Comparison of ENCODE assay signal across 18 cellular contexts in the genomic region with DNA sequence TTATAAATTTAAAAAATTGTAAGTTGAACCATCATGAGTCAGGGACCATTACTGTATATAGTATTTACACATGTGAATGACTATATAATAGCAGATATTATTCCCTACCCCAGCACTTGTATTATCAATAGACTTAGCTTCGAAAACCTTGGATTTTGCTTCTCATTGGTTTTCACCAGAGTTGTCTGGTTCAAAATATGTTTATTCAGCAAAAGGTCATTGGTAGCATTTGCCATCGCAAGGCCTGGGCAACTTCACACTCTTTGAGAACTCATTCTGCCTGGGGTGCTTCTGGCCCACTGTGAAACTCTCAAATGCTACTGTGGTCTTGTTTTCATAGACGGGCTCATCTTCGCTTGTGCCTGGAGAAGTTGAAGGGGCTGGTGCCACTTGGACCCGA. TPM values are rescaled to one million over a fixed set of nuclear protein-coding genes. Genes with fewer than 3 reads are reported as not detected.
DNase-seq lines count a peak whose midpoint lies in the region; ATAC-seq and TF ChIP-seq lines count a peak whose summit lies in the region.
"Had no signal": no experiment of that assay in that cellular context is flagged by ENCODE, and none has a peak within 500 bp of the region (broad histone marks: within the 10 kb centered on the region; RNA-seq: fewer than 3 reads in every experiment).

No MANE protein-coding gene starts in this region.

- H3K4me1 ChIP-seq in fibroblast of lung (ENCODE audit: control insufficient read depth, extremely low read depth, insufficient read depth, low read length) (peaks cover 9% of the 10 kb centered on the region), trophoblast cell (ENCODE audit: control insufficient read depth in 1 of 2, insufficient read depth in 2 of 2, low read length in 2 of 2) (peaks cover 0 to 3% of the 10 kb centered on the region in 2 experiments), vagina (no peaks in the 10 kb centered on the region)

- WGBS in trophoblast cell (ENCODE audit: extremely low coverage, insufficient coverage, insufficient read length), result no CpG with 5 or more reads among the region's 5 CpGs

- no peaks in the 10 kb centered on the region for H3K79me1 ChIP-seq in trophoblast cell (ENCODE audit: low read length)

- H3K79me2 ChIP-seq in fibroblast of lung (ENCODE audit: control insufficient read depth, insufficient read depth, low read length), result no peaks in the 10 kb centered on the region
- H3K79me2 ChIP-seq in trophoblast cell (ENCODE audit: control insufficient read depth, insufficient read depth, low read length, poor library complexity), result no peaks in the 10 kb centered on the region

- H3K9me3 ChIP-seq in fibroblast of lung (ENCODE audit: control insufficient read depth, insufficient read depth, low read depth, low read length) (no peaks in the 10 kb centered on the region), trophoblast cell (ENCODE audit: insufficient read depth, low read depth, low read length) (no peaks in the 10 kb centered on the region), vagina (no peaks in the 10 kb centered on the region)
- H3K9me3 ChIP-seq: BLaER1 treated with 17β-estradiol and CSF1 and Interleukin-3, amounts not matched to agents 10 nM and 100 nM had no signal

- ATAC-seq in activated T-cell treated with anti-CD3 and anti-CD28 coated beads, Interleukin-2, amount 50 U/mL, for 72 hours (replicated peaks in 1 of 2), result no peak
- ATAC-seq in activated T-helper 17 cell treated with anti-CD3 and anti-CD28 coated beads, Interleukin-2, amount 50 U/mL, for 72 hours (replicated peaks), result no peak

- H4K20me1 ChIP-seq in fibroblast of lung (ENCODE audit: control insufficient read depth, extremely low read depth, insufficient read depth, low read length), result no peaks in the 10 kb centered on the region

- no peak overlapping the region for H3K14ac ChIP-seq in trophoblast cell (ENCODE audit: low read length)

- H3K4me1 Mint-ChIP-seq in activated T-cell treated with anti-CD3 and anti-CD28 coated beads, Interleukin-2, amount 50 U/mL, for 72 hours (ENCODE audit: low read depth), result peaks cover 36% of the 10 kb centered on the region
- H3K4me1 Mint-ChIP-seq in activated T-cell treated with anti-CD3 and anti-CD28 coated beads, Interleukin-2, amount 50 U/mL, for 24 hours (ENCODE audit: low read depth), result peaks cover 32% of the 10 kb centered on the region
- H3K4me1 Mint-ChIP-seq in activated T-helper 17 cell treated with anti-CD3 and anti-CD28 coated beads, Interleukin-2, amount 50 U/mL, for 72 hours, result peaks cover 29% of the 10 kb centered on the region
- H3K4me1 Mint-ChIP-seq in activated CD4-positive, alpha-beta T cell treated with anti-CD3 and anti-CD28 coated beads, Interleukin-2, amount 10 ng/mL, durations not matched to agents 24 days and 14 days, result peaks cover 28% of the 10 kb centered on the region

- peak overlapping the region; percentile 44 for H2BK12ac ChIP-seq in trophoblast cell (ENCODE audit: low read length)

- H4K8ac ChIP-seq in trophoblast cell (ENCODE audit: low read depth, low read length), result no peak overlapping the region

- H2BK5ac ChIP-seq in trophoblast cell (ENCODE audit: low read depth, low read length, poor library complexity), result no peak overlapping the region

- no peaks in the 10 kb centered on the region for H3K9me3 Mint-ChIP-seq in activated T-cell treated with anti-CD3 and anti-CD28 coated beads, Interleukin-2, amount 50 U/mL, for 72 hours
- H3K9me3 Mint-ChIP-seq in activated T-cell treated with anti-CD3 and anti-CD28 coated beads, Interleukin-2, amount 50 U/mL, for 24 hours, result no peaks in the 10 kb centered on the region
- no peaks in the 10 kb centered on the region for H3K9me3 Mint-ChIP-seq in activated T-helper 17 cell treated with anti-CD3 and anti-CD28 coated beads, Interleukin-2, amount 50 U/mL, for 72 hours
- no peaks in the 10 kb centered on the region for H3K9me3 Mint-ChIP-seq in activated CD4-positive, alpha-beta T cell treated with anti-CD3 and anti-CD28 coated beads, Interleukin-2, amount 10 ng/mL, durations not matched to agents 24 days and 14 days

- H3K9ac ChIP-seq in fibroblast of lung (ENCODE audit: insufficient read depth, low read length) (no peak overlapping the region), trophoblast cell (ENCODE audit: low read length) (no peak overlapping the region)

- no peak for TF ChIP-seq POLR2A in vagina (IDR thresholded peaks at IDR 0.05)

- H3K27ac Mint-ChIP-seq in activated T-cell treated with anti-CD3 and anti-CD28 coated beads, Interleukin-2, amount 50 U/mL, for 72 hours, result peak overlapping the region; percentile 79
- H3K27ac Mint-ChIP-seq in activated T-cell treated with anti-CD3 and anti-CD28 coated beads, Interleukin-2, amount 50 U/mL, for 24 hours, result no peak overlapping the region
- H3K27ac Mint-ChIP-seq in activated T-helper 17 cell treated with anti-CD3 and anti-CD28 coated beads, Interleukin-2, amount 50 U/mL, for 72 hours, result peak overlapping the region; percentile 91
- H3K27ac Mint-ChIP-seq in activated CD4-positive, alpha-beta T cell treated with anti-CD3 and anti-CD28 coated beads, Interleukin-2, amount 10 ng/mL, durations not matched to agents 24 days and 14 days, result no peak overlapping the region

- no peak overlapping the region for H4K12ac ChIP-seq in trophoblast cell (ENCODE audit: low read depth, low read length)

- no peak overlapping the region for H3K27ac ChIP-seq in fibroblast of lung (ENCODE audit: insufficient read depth, low read length)
- no peak overlapping the region for H3K27ac ChIP-seq in trophoblast cell (ENCODE audit: low read depth, low read length)
- no peak overlapping the region for H3K27ac ChIP-seq in vagina
- H3K27ac ChIP-seq: 22Rv1 had no signal

- no peaks in the 10 kb centered on the region for H3K27me3 ChIP-seq in fibroblast of lung (ENCODE audit: control insufficient read depth, insufficient read depth, low read length)
- no peaks in the 10 kb centered on the region for H3K27me3 ChIP-seq in trophoblast cell (ENCODE audit: insufficient read depth, low read length)
- H3K27me3 ChIP-seq in vagina, result no peaks in the 10 kb centered on the region
- H3K27me3 ChIP-seq: BLaER1 treated with 17β-estradiol and CSF1 and Interleukin-3, amounts not matched to agents 10 nM and 100 nM had no signal

- no peak overlapping the region for H3K23ac ChIP-seq in trophoblast cell (ENCODE audit: low read length)

- H2BK120ac ChIP-seq in trophoblast cell (ENCODE audit: insufficient read depth, low read length, poor library complexity), result no peak overlapping the region

- H3K4me3 ChIP-seq in fibroblast of lung (replicated peaks in 1 of 4; ENCODE audit: control extremely low read depth in 1 of 4, insufficient read depth in 1 of 4, low read depth in 3 of 4, low read length in 4 of 4) (no peak overlapping the region), trophoblast cell (ENCODE audit: low read depth, low read length) (no peak overlapping the region), vagina (no peak overlapping the region)
- H3K4me3 ChIP-seq: GM12878 had no signal

- intact Hi-C loops in activated CD4-positive, alpha-beta T cell treated with anti-CD3 and anti-CD28 coated beads, Interleukin-2, amount 10 ng/mL, durations not matched to agents 24 days and 14 days (cut with micrococcal nuclease), result no loop called here
- intact Hi-C loops in vagina (cut with DNase I), result no loop called here

- H3K36me3 Mint-ChIP-seq in activated T-cell treated with anti-CD3 and anti-CD28 coated beads, Interleukin-2, amount 50 U/mL, for 72 hours (ENCODE audit: insufficient read depth in 2 of 2), result peaks cover 19 to 30% of the 10 kb centered on the region in 2 donors
- peaks cover 62% of the 10 kb centered on the region for H3K36me3 Mint-ChIP-seq in activated T-cell treated with anti-CD3 and anti-CD28 coated beads, Interleukin-2, amount 50 U/mL, for 24 hours (ENCODE audit: low read depth)
- peaks cover 88% of the 10 kb centered on the region for H3K36me3 Mint-ChIP-seq in activated T-helper 17 cell treated with anti-CD3 and anti-CD28 coated beads, Interleukin-2, amount 50 U/mL, for 72 hours (ENCODE audit: low read depth)
- H3K36me3 Mint-ChIP-seq in activated CD4-positive, alpha-beta T cell treated with anti-CD3 and anti-CD28 coated beads, Interleukin-2, amount 10 ng/mL, durations not matched to agents 24 days and 14 days (ENCODE audit: low read depth), result peaks cover 56% of the 10 kb centered on the region

- no peak overlapping the region for H3K4me3 Mint-ChIP-seq in activated T-cell treated with anti-CD3 and anti-CD28 coated beads, Interleukin-2, amount 50 U/mL, for 72 hours
- no peak overlapping the region for H3K4me3 Mint-ChIP-seq in activated T-cell treated with anti-CD3 and anti-CD28 coated beads, Interleukin-2, amount 50 U/mL, for 24 hours
- no peak overlapping the region for H3K4me3 Mint-ChIP-seq in activated T-helper 17 cell treated with anti-CD3 and anti-CD28 coated beads, Interleukin-2, amount 50 U/mL, for 72 hours
- H3K4me3 Mint-ChIP-seq in activated CD4-positive, alpha-beta T cell treated with anti-CD3 and anti-CD28 coated beads, Interleukin-2, amount 10 ng/mL, durations not matched to agents 24 days and 14 days, result no peak overlapping the region

- H3K4me2 ChIP-seq in fibroblast of lung (ENCODE audit: extremely low read depth, insufficient read depth, low read length), result peak overlapping the region; percentile 26
- H3K4me2 ChIP-seq in trophoblast cell (ENCODE audit: low read length), result no peak overlapping the region

- no peak for DNase-seq in activated T-cell treated with anti-CD3 and anti-CD28 coated beads, Interleukin-2, amount 50 U/mL, for 72 hours
- no peak for DNase-seq in activated T-cell treated with anti-CD3 and anti-CD28 coated beads, Interleukin-2, amount 50 U/mL, for 24 hours
- DNase-seq in fibroblast of lung (ENCODE audit: low read depth in 2 of 2) (no peak), trophoblast cell (no peak), NCI-H2107 treated with DMSO at 0.1 percent for 48 hours (lab: John Stamatoyannopoulos, UW; ENCODE audit: unreplicated experiment) (no peak), vagina (ENCODE audit: extremely low spot score in 2 of 2) (no peak)
- DNase-seq in activated CD4-positive, alpha-beta T cell treated with anti-CD3 and anti-CD28 coated beads, Interleukin-2, amount 10 ng/mL, durations not matched to agents 24 days and 14 days, result no peak
- DNase-seq: DMS 273 treated with DMSO at 0.1 percent for 48 hours, GDM1, GOT3, NCI-H1436, NCI-H2029, NCI-H748 treated with DMSO at 0.1 percent for 48 hours had no signal

- no peaks in the 10 kb centered on the region for H3K27me3 Mint-ChIP-seq in activated T-cell treated with anti-CD3 and anti-CD28 coated beads, Interleukin-2, amount 50 U/mL, for 72 hours (ENCODE audit: low read depth)
- H3K27me3 Mint-ChIP-seq in activated T-cell treated with anti-CD3 and anti-CD28 coated beads, Interleukin-2, amount 50 U/mL, for 24 hours, result no peaks in the 10 kb centered on the region
- no peaks in the 10 kb centered on the region for H3K27me3 Mint-ChIP-seq in activated T-helper 17 cell treated with anti-CD3 and anti-CD28 coated beads, Interleukin-2, amount 50 U/mL, for 72 hours
- H3K27me3 Mint-ChIP-seq in activated CD4-positive, alpha-beta T cell treated with anti-CD3 and anti-CD28 coated beads, Interleukin-2, amount 10 ng/mL, durations not matched to agents 24 days and 14 days, result no peaks in the 10 kb centered on the region

- peak overlapping the region; percentile 33 for H4K91ac ChIP-seq in trophoblast cell (ENCODE audit: low read depth, low read length)

- H3K36me3 ChIP-seq in fibroblast of lung (ENCODE audit: control insufficient read depth, insufficient read depth, low read length) (peaks cover 6% of the 10 kb centered on the region), trophoblast cell (ENCODE audit: control insufficient read depth in 1 of 2, insufficient read depth in 2 of 2, low read length in 2 of 2) (peaks cover 14 to 22% of the 10 kb centered on the region in 2 experiments), vagina (peaks cover 0 to 47% of the 10 kb centered on the region in 2 donors)

- H3K18ac ChIP-seq in trophoblast cell (ENCODE audit: low read length), result no peak overlapping the region

- H2AFZ ChIP-seq in fibroblast of lung (ENCODE audit: low read length), result no peak overlapping the region
- no peak overlapping the region for H2AFZ ChIP-seq in trophoblast cell (ENCODE audit: insufficient read depth, low read length, poor library complexity)

- TF ChIP-seq CTCF in fibroblast of lung (conservative IDR thresholded peaks at IDR 0.05 in 1 of 2, IDR thresholded peaks at IDR 0.05 in 1 of 2; ENCODE audit: low read depth in 1 of 2, low read length in 2 of 2) (no peak), vagina (IDR thresholded peaks at IDR 0.05) (no peak)

- no peak overlapping the region for H3K4ac ChIP-seq in trophoblast cell (ENCODE audit: low read depth, low read length)

- H2AK5ac ChIP-seq in trophoblast cell (ENCODE audit: low read length), result no peak overlapping the region

RNA-seq across cellular contexts. Expression of gene MXD1, which starts 20.1 kb away (rescaled TPM):
- total RNA-seq in activated T-cell treated with anti-CD3 and anti-CD28 coated beads, Interleukin-2, amount 50 U/mL, for 72 hours, result 10 to 100 TPM; 14.3 to 40.0 TPM
- total RNA-seq in activated T-helper 17 cell treated with anti-CD3 and anti-CD28 coated beads, Interleukin-2, amount 50 U/mL, for 72 hours, result 10 to 100 TPM; 14.8 to 40.6 TPM
- 7.7 and 8.4 TPM in 2 replicates for total RNA-seq in fibroblast of lung
- polyA plus RNA-seq in fibroblast of lung, result 4.8 and 5.4 TPM in 2 replicates
- 2.2 TPM in 2 replicates for polyA plus RNA-seq in fibroblast of lung (2012)
- 2.4 and 3.3 TPM in 2 replicates for polyA minus RNA-seq in fibroblast of lung (ENCODE audit: low replicate concordance)
- polyA plus RNA-seq in trophoblast cell (2013), result 26.3 and 29.3 TPM in 2 replicates
- 11.7 and 12.6 TPM in 2 replicates for total RNA-seq in activated CD4-positive, alpha-beta T cell treated with anti-CD3 and anti-CD28 coated beads, Interleukin-2, amount 10 ng/mL, durations not matched to agents 24 days and 14 days
- total RNA-seq in vagina, result 55.2 TPM

RNA-seq across cellular contexts. Expression of gene ASPRV1, which starts 26.4 kb away (rescaled TPM):
- total RNA-seq in activated T-cell treated with anti-CD3 and anti-CD28 coated beads, Interleukin-2, amount 50 U/mL, for 72 hours, result 1 to 10 TPM; 1.0 to 2.0 TPM
- total RNA-seq in activated T-helper 17 cell treated with anti-CD3 and anti-CD28 coated beads, Interleukin-2, amount 50 U/mL, for 72 hours, result 1 to 10 TPM in 1 of 2 donors, under 1 TPM in 1; 0.73 to 3.4 TPM
- total RNA-seq in fibroblast of lung (0.26 and 0.33 TPM in 2 replicates), vagina (0.49 TPM)
- polyA plus RNA-seq in fibroblast of lung, result 0.08 and 0.10 TPM in 2 replicates
- polyA plus RNA-seq in fibroblast of lung (2012), result 0.06 and 0.09 TPM in 2 replicates
- polyA minus RNA-seq in fibroblast of lung (ENCODE audit: low replicate concordance), result not detected in 2 replicates
- polyA plus RNA-seq in trophoblast cell (2013), result 0.16 and 0.22 TPM in 2 replicates
- total RNA-seq in activated CD4-positive, alpha-beta T cell treated with anti-CD3 and anti-CD28 coated beads, Interleukin-2, amount 10 ng/mL, durations not matched to agents 24 days and 14 days, result 0.75 and 1.4 TPM in 2 replicates
- total RNA-seq: NCI-H460 had no signal

RNA-seq across cellular contexts. Expression of gene SNRNP27, which starts 41.3 kb away (rescaled TPM):
- 10 to 100 TPM; 67.4 to 77.4 TPM for total RNA-seq in activated T-cell treated with anti-CD3 and anti-CD28 coated beads, Interleukin-2, amount 50 U/mL, for 72 hours
- total RNA-seq in activated T-helper 17 cell treated with anti-CD3 and anti-CD28 coated beads, Interleukin-2, amount 50 U/mL, for 72 hours, result 10 to 100 TPM; 54.9 to 60.1 TPM
- total RNA-seq in fibroblast of lung (33.9 and 38.8 TPM in 2 replicates), vagina (62.9 TPM)
- 62.9 and 64.8 TPM in 2 replicates for polyA plus RNA-seq in fibroblast of lung
- polyA plus RNA-seq in fibroblast of lung (2012), result 45.5 and 45.9 TPM in 2 replicates
- polyA minus RNA-seq in fibroblast of lung (ENCODE audit: low replicate concordance), result 0.31 and 1.0 TPM in 2 replicates
- 74.1 and 74.2 TPM in 2 replicates for polyA plus RNA-seq in trophoblast cell (2013)
- total RNA-seq in activated CD4-positive, alpha-beta T cell treated with anti-CD3 and anti-CD28 coated beads, Interleukin-2, amount 10 ng/mL, durations not matched to agents 24 days and 14 days, result 61.1 and 63.3 TPM in 2 replicates

Comparison
In these comparisons a context has a peak if more than half of its experiments do, and no peak if none do; other contexts are left out.
1. H3K27ac Mint-ChIP-seq: peak in activated T-cell treated with anti-CD3 and anti-CD28 coated beads, Interleukin-2, amount 50 U/mL, for 72 hours (single experiment) and activated T-helper 17 cell treated with anti-CD3 and anti-CD28 coated beads, Interleukin-2, amount 50 U/mL, for 72 hours (single experiment); none in activated T-cell treated with anti-CD3 and anti-CD28 coated beads, Interleukin-2, amount 50 U/mL, for 24 hours (single experiment) and activated CD4-positive, alpha-beta T cell treated with anti-CD3 and anti-CD28 coated beads, Interleukin-2, amount 10 ng/mL, durations not matched to agents 24 days and 14 days (single experiment).